1 cellular context compared by ENCODE assay signal in genomic region chr6:136783495-136784270, GRCh38.
TF ChIP-seq lines count a peak whose summit lies in the region.

No MANE protein-coding gene starts in this region.

TF ChIP-seq in K562, 482 proteins besides CTCF, POLR2A, EP300 and RAD21 (continued from another document):
- TF ChIP-seq, protein P1, sequence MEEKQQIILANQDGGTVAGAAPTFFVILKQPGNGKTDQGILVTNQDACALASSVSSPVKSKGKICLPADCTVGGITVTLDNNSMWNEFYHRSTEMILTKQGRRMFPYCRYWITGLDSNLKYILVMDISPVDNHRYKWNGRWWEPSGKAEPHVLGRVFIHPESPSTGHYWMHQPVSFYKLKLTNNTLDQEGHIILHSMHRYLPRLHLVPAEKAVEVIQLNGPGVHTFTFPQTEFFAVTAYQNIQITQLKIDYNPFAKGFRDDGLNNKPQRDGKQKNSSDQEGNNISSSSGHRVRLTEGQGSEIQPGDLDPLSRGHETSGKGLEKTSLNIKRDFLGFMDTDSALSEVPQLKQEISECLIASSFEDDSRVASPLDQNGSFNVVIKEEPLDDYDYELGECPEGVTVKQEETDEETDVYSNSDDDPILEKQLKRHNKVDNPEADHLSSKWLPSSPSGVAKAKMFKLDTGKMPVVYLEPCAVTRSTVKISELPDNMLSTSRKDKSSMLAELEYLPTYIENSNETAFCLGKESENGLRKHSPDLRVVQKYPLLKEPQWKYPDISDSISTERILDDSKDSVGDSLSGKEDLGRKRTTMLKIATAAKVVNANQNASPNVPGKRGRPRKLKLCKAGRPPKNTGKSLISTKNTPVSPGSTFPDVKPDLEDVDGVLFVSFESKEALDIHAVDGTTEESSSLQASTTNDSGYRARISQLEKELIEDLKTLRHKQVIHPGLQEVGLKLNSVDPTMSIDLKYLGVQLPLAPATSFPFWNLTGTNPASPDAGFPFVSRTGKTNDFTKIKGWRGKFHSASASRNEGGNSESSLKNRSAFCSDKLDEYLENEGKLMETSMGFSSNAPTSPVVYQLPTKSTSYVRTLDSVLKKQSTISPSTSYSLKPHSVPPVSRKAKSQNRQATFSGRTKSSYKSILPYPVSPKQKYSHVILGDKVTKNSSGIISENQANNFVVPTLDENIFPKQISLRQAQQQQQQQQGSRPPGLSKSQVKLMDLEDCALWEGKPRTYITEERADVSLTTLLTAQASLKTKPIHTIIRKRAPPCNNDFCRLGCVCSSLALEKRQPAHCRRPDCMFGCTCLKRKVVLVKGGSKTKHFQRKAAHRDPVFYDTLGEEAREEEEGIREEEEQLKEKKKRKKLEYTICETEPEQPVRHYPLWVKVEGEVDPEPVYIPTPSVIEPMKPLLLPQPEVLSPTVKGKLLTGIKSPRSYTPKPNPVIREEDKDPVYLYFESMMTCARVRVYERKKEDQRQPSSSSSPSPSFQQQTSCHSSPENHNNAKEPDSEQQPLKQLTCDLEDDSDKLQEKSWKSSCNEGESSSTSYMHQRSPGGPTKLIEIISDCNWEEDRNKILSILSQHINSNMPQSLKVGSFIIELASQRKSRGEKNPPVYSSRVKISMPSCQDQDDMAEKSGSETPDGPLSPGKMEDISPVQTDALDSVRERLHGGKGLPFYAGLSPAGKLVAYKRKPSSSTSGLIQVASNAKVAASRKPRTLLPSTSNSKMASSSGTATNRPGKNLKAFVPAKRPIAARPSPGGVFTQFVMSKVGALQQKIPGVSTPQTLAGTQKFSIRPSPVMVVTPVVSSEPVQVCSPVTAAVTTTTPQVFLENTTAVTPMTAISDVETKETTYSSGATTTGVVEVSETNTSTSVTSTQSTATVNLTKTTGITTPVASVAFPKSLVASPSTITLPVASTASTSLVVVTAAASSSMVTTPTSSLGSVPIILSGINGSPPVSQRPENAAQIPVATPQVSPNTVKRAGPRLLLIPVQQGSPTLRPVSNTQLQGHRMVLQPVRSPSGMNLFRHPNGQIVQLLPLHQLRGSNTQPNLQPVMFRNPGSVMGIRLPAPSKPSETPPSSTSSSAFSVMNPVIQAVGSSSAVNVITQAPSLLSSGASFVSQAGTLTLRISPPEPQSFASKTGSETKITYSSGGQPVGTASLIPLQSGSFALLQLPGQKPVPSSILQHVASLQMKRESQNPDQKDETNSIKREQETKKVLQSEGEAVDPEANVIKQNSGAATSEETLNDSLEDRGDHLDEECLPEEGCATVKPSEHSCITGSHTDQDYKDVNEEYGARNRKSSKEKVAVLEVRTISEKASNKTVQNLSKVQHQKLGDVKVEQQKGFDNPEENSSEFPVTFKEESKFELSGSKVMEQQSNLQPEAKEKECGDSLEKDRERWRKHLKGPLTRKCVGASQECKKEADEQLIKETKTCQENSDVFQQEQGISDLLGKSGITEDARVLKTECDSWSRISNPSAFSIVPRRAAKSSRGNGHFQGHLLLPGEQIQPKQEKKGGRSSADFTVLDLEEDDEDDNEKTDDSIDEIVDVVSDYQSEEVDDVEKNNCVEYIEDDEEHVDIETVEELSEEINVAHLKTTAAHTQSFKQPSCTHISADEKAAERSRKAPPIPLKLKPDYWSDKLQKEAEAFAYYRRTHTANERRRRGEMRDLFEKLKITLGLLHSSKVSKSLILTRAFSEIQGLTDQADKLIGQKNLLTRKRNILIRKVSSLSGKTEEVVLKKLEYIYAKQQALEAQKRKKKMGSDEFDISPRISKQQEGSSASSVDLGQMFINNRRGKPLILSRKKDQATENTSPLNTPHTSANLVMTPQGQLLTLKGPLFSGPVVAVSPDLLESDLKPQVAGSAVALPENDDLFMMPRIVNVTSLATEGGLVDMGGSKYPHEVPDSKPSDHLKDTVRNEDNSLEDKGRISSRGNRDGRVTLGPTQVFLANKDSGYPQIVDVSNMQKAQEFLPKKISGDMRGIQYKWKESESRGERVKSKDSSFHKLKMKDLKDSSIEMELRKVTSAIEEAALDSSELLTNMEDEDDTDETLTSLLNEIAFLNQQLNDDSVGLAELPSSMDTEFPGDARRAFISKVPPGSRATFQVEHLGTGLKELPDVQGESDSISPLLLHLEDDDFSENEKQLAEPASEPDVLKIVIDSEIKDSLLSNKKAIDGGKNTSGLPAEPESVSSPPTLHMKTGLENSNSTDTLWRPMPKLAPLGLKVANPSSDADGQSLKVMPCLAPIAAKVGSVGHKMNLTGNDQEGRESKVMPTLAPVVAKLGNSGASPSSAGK (IDR thresholded peaks at IDR 0.05), result no peak
- TF ChIP-seq ZNF175 (CRISPR knock-in tag; IDR thresholded peaks at IDR 0.05; ENCODE audit: low read depth), result peak; percentile 51
- TF ChIP-seq ZNF586 (CRISPR knock-in tag; conservative IDR thresholded peaks at IDR 0.05), result no peak
- no peak for TF ChIP-seq IRF9 (tag; IDR thresholded peaks at IDR 0.05)
- TF ChIP-seq, protein P2, sequence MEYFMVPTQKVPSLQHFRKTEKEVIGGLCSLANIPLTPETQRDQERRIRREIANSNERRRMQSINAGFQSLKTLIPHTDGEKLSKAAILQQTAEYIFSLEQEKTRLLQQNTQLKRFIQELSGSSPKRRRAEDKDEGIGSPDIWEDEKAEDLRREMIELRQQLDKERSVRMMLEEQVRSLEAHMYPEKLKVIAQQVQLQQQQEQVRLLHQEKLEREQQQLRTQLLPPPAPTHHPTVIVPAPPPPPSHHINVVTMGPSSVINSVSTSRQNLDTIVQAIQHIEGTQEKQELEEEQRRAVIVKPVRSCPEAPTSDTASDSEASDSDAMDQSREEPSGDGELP (CRISPR knock-in tag; IDR thresholded peaks at IDR 0.05; ENCODE audit: borderline replicate concordance), result no peak
- TF ChIP-seq MBD2 (IDR thresholded peaks at IDR 0.05; ENCODE audit: borderline replicate concordance, low read depth), result no peak
- no peak for TF ChIP-seq ZNF217 (CRISPR knock-in tag; IDR thresholded peaks at IDR 0.05)
- TF ChIP-seq SNIP1 (IDR thresholded peaks at IDR 0.05; ENCODE audit: low read depth), result no peak
- TF ChIP-seq, protein P3, sequence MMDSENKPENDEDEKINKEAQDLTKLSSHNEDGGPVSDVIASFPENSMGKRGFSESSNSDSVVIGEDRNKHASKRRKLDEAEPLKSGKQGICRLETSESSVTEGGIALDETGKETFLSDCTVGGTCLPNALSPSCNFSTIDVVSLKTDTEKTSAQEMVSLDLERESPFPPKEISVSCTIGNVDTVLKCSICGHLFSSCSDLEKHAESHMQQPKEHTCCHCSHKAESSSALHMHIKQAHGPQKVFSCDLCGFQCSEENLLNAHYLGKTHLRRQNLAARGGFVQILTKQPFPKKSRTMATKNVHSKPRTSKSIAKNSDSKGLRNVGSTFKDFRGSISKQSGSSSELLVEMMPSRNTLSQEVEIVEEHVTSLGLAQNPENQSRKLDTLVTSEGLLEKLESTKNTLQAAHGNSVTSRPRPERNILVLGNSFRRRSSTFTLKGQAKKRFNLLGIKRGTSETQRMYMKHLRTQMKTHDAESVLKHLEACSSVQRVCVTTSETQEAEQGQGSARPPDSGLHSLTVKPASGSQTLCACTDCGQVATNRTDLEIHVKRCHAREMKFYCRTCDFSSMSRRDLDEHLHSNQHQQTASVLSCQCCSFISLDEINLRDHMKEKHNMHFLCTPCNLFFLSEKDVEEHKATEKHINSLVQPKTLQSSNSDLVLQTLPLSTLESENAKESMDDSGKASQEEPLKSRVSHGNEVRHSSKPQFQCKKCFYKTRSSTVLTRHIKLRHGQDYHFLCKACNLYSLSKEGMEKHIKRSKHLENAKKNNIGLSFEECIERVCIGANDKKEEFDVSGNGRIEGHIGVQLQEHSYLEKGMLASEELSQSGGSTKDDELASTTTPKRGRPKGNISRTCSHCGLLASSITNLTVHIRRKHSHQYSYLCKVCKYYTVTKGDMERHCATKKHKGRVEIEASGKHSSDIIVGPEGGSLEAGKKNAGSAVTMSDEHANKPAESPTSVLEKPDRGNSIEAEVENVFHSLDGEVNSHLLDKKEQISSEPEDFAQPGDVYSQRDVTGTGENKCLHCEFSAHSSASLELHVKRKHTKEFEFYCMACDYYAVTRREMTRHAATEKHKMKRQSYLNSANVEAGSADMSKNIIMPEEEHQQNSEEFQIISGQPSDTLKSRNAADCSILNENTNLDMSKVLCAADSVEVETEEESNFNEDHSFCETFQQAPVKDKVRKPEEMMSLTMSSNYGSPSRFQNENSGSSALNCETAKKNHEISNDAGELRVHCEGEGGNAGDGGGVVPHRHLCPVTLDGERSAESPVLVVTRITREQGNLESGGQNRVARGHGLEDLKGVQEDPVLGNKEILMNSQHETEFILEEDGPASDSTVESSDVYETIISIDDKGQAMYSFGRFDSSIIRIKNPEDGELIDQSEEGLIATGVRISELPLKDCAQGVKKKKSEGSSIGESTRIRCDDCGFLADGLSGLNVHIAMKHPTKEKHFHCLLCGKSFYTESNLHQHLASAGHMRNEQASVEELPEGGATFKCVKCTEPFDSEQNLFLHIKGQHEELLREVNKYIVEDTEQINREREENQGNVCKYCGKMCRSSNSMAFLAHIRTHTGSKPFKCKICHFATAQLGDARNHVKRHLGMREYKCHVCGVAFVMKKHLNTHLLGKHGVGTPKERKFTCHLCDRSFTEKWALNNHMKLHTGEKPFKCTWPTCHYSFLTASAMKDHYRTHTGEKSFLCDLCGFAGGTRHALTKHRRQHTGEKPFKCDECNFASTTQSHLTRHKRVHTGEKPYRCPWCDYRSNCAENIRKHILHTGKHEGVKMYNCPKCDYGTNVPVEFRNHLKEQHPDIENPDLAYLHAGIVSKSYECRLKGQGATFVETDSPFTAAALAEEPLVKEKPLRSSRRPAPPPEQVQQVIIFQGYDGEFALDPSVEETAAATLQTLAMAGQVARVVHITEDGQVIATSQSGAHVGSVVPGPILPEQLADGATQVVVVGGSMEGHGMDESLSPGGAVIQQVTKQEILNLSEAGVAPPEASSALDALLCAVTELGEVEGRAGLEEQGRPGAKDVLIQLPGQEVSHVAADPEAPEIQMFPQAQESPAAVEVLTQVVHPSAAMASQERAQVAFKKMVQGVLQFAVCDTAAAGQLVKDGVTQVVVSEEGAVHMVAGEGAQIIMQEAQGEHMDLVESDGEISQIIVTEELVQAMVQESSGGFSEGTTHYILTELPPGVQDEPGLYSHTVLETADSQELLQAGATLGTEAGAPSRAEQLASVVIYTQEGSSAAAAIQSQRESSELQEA (IDR thresholded peaks at IDR 0.05; ENCODE audit: low read depth), result no peak
- TF ChIP-seq ZFP1 (CRISPR knock-in tag; IDR thresholded peaks at IDR 0.05), result 0 out of 2 replicates have a peak, but pooled peaks have one; percentile 18
- TF ChIP-seq ZNF583 (CRISPR knock-in tag; IDR thresholded peaks at IDR 0.05), result no peak
- TF ChIP-seq BDP1 (IDR thresholded peaks at IDR 0.05; ENCODE audit: insufficient read depth, insufficient read length), result no peak
- TF ChIP-seq DACH1 (IDR thresholded peaks at IDR 0.05; ENCODE audit: partially characterized antibody), result no peak
- TF ChIP-seq RBM14 (IDR thresholded peaks at IDR 0.05; ENCODE audit: borderline replicate concordance, insufficient read depth, low read depth, low read length), result no peak
- TF ChIP-seq ZNF717 (CRISPR knock-in tag; IDR thresholded peaks at IDR 0.05), result no peak
- TF ChIP-seq DLX4 (CRISPR knock-in tag; IDR thresholded peaks at IDR 0.05), result no peak
- no peak for TF ChIP-seq TSC22D4 (tag; IDR thresholded peaks at IDR 0.05)
- no peak for TF ChIP-seq THRA (IDR thresholded peaks at IDR 0.05)
- TF ChIP-seq NRF1 (conservative IDR thresholded peaks at IDR 0.05 in 1 of 2, IDR thresholded peaks at IDR 0.05 in 1 of 2), result 0 out of 4 replicates have a peak, but pooled peaks of 1 of the 2 experiments have one; percentile 17
- peak; percentile 65 for TF ChIP-seq SMAD4 (CRISPR knock-in tag; conservative IDR thresholded peaks at IDR 0.05)
- no peak for TF ChIP-seq ILK (tag; IDR thresholded peaks at IDR 0.05; ENCODE audit: borderline replicate concordance, low read depth)
- no peak for TF ChIP-seq HBP1 (CRISPR knock-in tag; IDR thresholded peaks at IDR 0.05)
- no peak for TF ChIP-seq NFRKB (IDR thresholded peaks at IDR 0.05; ENCODE audit: low read depth)
- TF ChIP-seq MECOM (CRISPR knock-in tag; IDR thresholded peaks at IDR 0.05), result no peak
- no peak for TF ChIP-seq HDGF (IDR thresholded peaks at IDR 0.05)
- TF ChIP-seq BRF1 (IDR thresholded peaks at IDR 0.05; ENCODE audit: borderline replicate concordance, extremely low read depth, insufficient read length), result no peak
- TF ChIP-seq FOXA3 (CRISPR knock-in tag; conservative IDR thresholded peaks at IDR 0.05 in 1 of 2, IDR thresholded peaks at IDR 0.05 in 1 of 2), result no peak
- TF ChIP-seq RFX5 (IDR thresholded peaks at IDR 0.05; ENCODE audit: low read depth, low read length), result no peak
- TF ChIP-seq CBX5 (IDR thresholded peaks at IDR 0.05; ENCODE audit: borderline replicate concordance, low read depth), result no peak
